In genomic region chr1:168824418-168824817, GRCh38 we compare ENCODE assay signal across 1 cellular context.
TF ChIP-seq lines count a peak whose summit lies in the region.

No MANE protein-coding gene starts in this region.

TF ChIP-seq in GM23338, 12 proteins besides CTCF, POLR2A, EP300 and RAD21 (continued from another document):
- TF ChIP-seq ZNF462 (CRISPR knock-in tag; IDR thresholded peaks at IDR 0.05) (no peak), STAT1 (IDR thresholded peaks at IDR 0.05; ENCODE audit: unreplicated experiment) (no peak), ZNF331 (CRISPR knock-in tag; IDR thresholded peaks at IDR 0.05; ENCODE audit: low read depth) (no peak)
